Comparison of ENCODE assay signal across 15 cellular contexts in the genomic region with DNA sequence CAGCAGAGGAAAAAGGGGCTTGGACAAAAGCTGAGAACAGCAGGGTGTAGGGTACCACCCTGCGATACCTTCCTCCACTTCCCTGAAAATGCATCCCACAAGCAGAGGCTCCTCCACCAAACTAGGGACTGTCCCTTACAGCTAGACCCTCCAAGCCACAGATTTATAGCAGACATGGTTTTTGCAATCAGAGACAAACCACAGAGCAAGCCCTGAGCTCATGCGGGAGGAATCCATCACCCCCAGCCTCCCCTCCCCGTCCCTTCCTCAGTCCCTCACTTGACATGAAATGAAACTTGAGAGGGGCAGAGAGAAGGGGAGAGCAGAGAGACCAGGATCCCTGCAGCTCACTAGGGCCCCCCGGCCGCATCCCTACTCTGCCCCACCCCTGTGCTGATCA.
DNase-seq lines count a peak whose midpoint lies in the region; ATAC-seq and TF ChIP-seq lines count a peak whose summit lies in the region.
"Had no signal": no experiment of that assay in that cellular context is flagged by ENCODE, and none has a peak within 500 bp of the region (broad histone marks: within the 10 kb centered on the region; RNA-seq: fewer than 3 reads in every experiment).

No MANE protein-coding gene starts in this region.

- WGBS in mesenchymal stem cell: 85% methylated on average over 5 of the region's 5 CpGs

- no peak overlapping the region for H2AK5ac ChIP-seq in mesenchymal stem cell (ENCODE audit: low read length, severe bottlenecking)

- TF ChIP-seq CTCF in activated CD8-positive, alpha-beta T cell treated with anti-CD3 and anti-CD28 coated beads for 36 hours (IDR thresholded peaks at IDR 0.05): no peak
- TF ChIP-seq CTCF in upper lobe of right lung (IDR thresholded peaks at IDR 0.05): no peak

- no peak overlapping the region for H3K14ac ChIP-seq in mesenchymal stem cell (ENCODE audit: low read length in 2 of 2)

- peaks cover 46% of the 10 kb centered on the region for H3K79me1 ChIP-seq in mesenchymal stem cell (replicated peaks; ENCODE audit: low read length, poor library complexity, severe bottlenecking)

- no peak overlapping the region for H3K4me3 Mint-ChIP-seq in activated CD8-positive, alpha-beta T cell treated with anti-CD3 and anti-CD28 coated beads, Interleukin-2, amount 10 ng/mL, durations not matched to agents 7 days and 5 days
- H3K4me3 Mint-ChIP-seq in activated CD8-positive, alpha-beta T cell treated with anti-CD3 and anti-CD28 coated beads for 36 hours: no peak overlapping the region

- no peak overlapping the region for H2BK5ac ChIP-seq in mesenchymal stem cell (ENCODE audit: low read depth, low read length, poor library complexity, severe bottlenecking)

- H2BK15ac ChIP-seq in mesenchymal stem cell (ENCODE audit: low read depth, poor library complexity, severe bottlenecking): no peak overlapping the region

- no peak overlapping the region for H3K9ac ChIP-seq in mesenchymal stem cell (ENCODE audit: low read length)

- H3K18ac ChIP-seq in mesenchymal stem cell (ENCODE audit: low read depth in 1 of 2, low read length in 2 of 2): peak overlapping the region; percentile 28 to 40

- no peak overlapping the region for H2BK120ac ChIP-seq in mesenchymal stem cell (ENCODE audit: low read depth, low read length)

- H3K27ac ChIP-seq in mesenchymal stem cell (ENCODE audit: low read length, poor library complexity, severe bottlenecking): no peak overlapping the region
- H3K27ac ChIP-seq in upper lobe of right lung: peak overlapping the region; percentile 17

- peak overlapping the region in 1 of 2 experiments; percentile 8 for H2BK12ac ChIP-seq in mesenchymal stem cell (ENCODE audit: low read length in 2 of 2)

- no peak overlapping the region for H2AFZ ChIP-seq in mesenchymal stem cell (ENCODE audit: low read depth, low read length)

- H3K4me3 ChIP-seq in mesenchymal stem cell (ENCODE audit: insufficient read depth in 1 of 2, low read depth in 1 of 2, low read length in 2 of 2) (no peak overlapping the region), upper lobe of right lung (no peak overlapping the region)

- H3K4ac ChIP-seq in mesenchymal stem cell (ENCODE audit: low read depth in 1 of 2, low read length in 2 of 2): peak overlapping the region in 1 of 2 experiments; percentile 22

- intact Hi-C loops in activated CD8-positive, alpha-beta T cell treated with anti-CD3 and anti-CD28 coated beads for 36 hours (cut with micrococcal nuclease): no loop called here
- intact Hi-C loops in upper lobe of right lung (cut with DNase I): no loop called here

- H3K27me3 ChIP-seq in mesenchymal stem cell (ENCODE audit: control insufficient read depth in 1 of 2, insufficient read depth in 1 of 2, low read length in 2 of 2): no peaks in the 10 kb centered on the region
- H3K27me3 ChIP-seq in upper lobe of right lung: no peaks in the 10 kb centered on the region

- no peak overlapping the region for H4K8ac ChIP-seq in mesenchymal stem cell (ENCODE audit: low read length)

- peaks cover 81% of the 10 kb centered on the region for H3K4me1 Mint-ChIP-seq in activated CD8-positive, alpha-beta T cell treated with anti-CD3 and anti-CD28 coated beads, Interleukin-2, amount 10 ng/mL, durations not matched to agents 7 days and 5 days (ENCODE audit: low read depth)
- H3K4me1 Mint-ChIP-seq in activated CD8-positive, alpha-beta T cell treated with anti-CD3 and anti-CD28 coated beads for 36 hours (ENCODE audit: low read depth): peaks cover 79% of the 10 kb centered on the region

- DNase-seq in activated CD8-positive, alpha-beta T cell treated with anti-CD3 and anti-CD28 coated beads, Interleukin-2, amount 10 ng/mL, durations not matched to agents 7 days and 5 days: no peak
- DNase-seq in activated CD8-positive, alpha-beta T cell treated with anti-CD3 and anti-CD28 coated beads for 36 hours: no peak
- DNase-seq in astrocyte of the hippocampus (ENCODE audit: low read depth, low spot score) (peak; percentile 51), mesenchymal stem cell (peak; percentile 72), upper lobe of right lung (no peak), T-helper 9 cell (no peak)
- DNase-seq: activated CD4-positive, alpha-beta T cell treated with anti-CD3 and anti-CD28 coated beads for 1 hour; Calu3; left colon; NCI-H1694; NCI-H526; stimulated activated CD4-positive, alpha-beta T cell treated with anti-CD3 and anti-CD28 coated beads, Interleukin-2, amount 100 ng/mL, for 48 hours had no signal

- H4K91ac ChIP-seq in mesenchymal stem cell (ENCODE audit: low read length): no peak overlapping the region

- no peaks in the 10 kb centered on the region for H3K9me3 ChIP-seq in mesenchymal stem cell (ENCODE audit: control insufficient read depth, low read length)
- H3K9me3 ChIP-seq in upper lobe of right lung: no peaks in the 10 kb centered on the region

- H3K23ac ChIP-seq in mesenchymal stem cell (ENCODE audit: low read length in 2 of 2): no peak overlapping the region

- no peaks in the 10 kb centered on the region for H3K9me3 Mint-ChIP-seq in activated CD8-positive, alpha-beta T cell treated with anti-CD3 and anti-CD28 coated beads, Interleukin-2, amount 10 ng/mL, durations not matched to agents 7 days and 5 days (ENCODE audit: insufficient read depth)
- H3K9me3 Mint-ChIP-seq in activated CD8-positive, alpha-beta T cell treated with anti-CD3 and anti-CD28 coated beads for 36 hours: no peaks in the 10 kb centered on the region

- no peak overlapping the region for H3K4me2 ChIP-seq in mesenchymal stem cell (ENCODE audit: low read length, poor library complexity, severe bottlenecking)

- H3K27me3 Mint-ChIP-seq in activated CD8-positive, alpha-beta T cell treated with anti-CD3 and anti-CD28 coated beads, Interleukin-2, amount 10 ng/mL, durations not matched to agents 7 days and 5 days (ENCODE audit: low read depth): no peaks in the 10 kb centered on the region
- no peaks in the 10 kb centered on the region for H3K27me3 Mint-ChIP-seq in activated CD8-positive, alpha-beta T cell treated with anti-CD3 and anti-CD28 coated beads for 36 hours

- no peak for ATAC-seq in activated CD8-positive, alpha-beta T cell treated with anti-CD3 and anti-CD28 coated beads, Interleukin-2, amount 10 ng/mL, durations not matched to agents 7 days and 5 days
- no peak for ATAC-seq in activated CD8-positive, alpha-beta T cell treated with anti-CD3 and anti-CD28 coated beads for 36 hours
- no peak for ATAC-seq in upper lobe of right lung
- no peak; the same call in 2 of the 3 replicates for ATAC-seq in SK-N-SH treated with all-trans-retinoic acid at 6 μM for 48 hours
- no peak for ATAC-seq in GM21423 (IDR thresholded peaks at IDR 0.05; ENCODE audit: unreplicated experiment)
- ATAC-seq: HCT116, left colon had no signal

- H3K36me3 ChIP-seq in mesenchymal stem cell (ENCODE audit: control insufficient read depth in 1 of 2, insufficient read depth in 2 of 2, low read depth in 1 of 2, low read length in 2 of 2) (no peaks in the 10 kb centered on the region), upper lobe of right lung (no peaks in the 10 kb centered on the region)

- POLR2A ChIA-PET in activated CD8-positive, alpha-beta T cell treated with anti-CD3 and anti-CD28 coated beads, Interleukin-2, amount 10 ng/mL, durations not matched to agents 7 days and 5 days (lab: Charles Lee): interaction anchor here (0.9 kb wide), 1 partner anchor 10 kb away, joined by 4 read pairs; no protein-coding TSS in a partner anchor
- POLR2A ChIA-PET in activated CD8-positive, alpha-beta T cell treated with anti-CD3 and anti-CD28 coated beads for 36 hours (lab: Charles Lee): interaction anchor here (0.8 to 2.9 kb wide), 5 partner anchors 9 to 170 kb away, joined by 3 to 16 read pairs (median 3); a partner anchor contains a TSS

- peaks cover 3% of the 10 kb centered on the region for H3K36me3 Mint-ChIP-seq in activated CD8-positive, alpha-beta T cell treated with anti-CD3 and anti-CD28 coated beads, Interleukin-2, amount 10 ng/mL, durations not matched to agents 7 days and 5 days (ENCODE audit: low read depth)
- H3K36me3 Mint-ChIP-seq in activated CD8-positive, alpha-beta T cell treated with anti-CD3 and anti-CD28 coated beads for 36 hours (ENCODE audit: low read depth): no peaks in the 10 kb centered on the region

- peaks cover 33% of the 10 kb centered on the region for H3K4me1 ChIP-seq in mesenchymal stem cell (ENCODE audit: control insufficient read depth, insufficient read depth, low read depth, low read length)
- peaks cover 29% of the 10 kb centered on the region for H3K4me1 ChIP-seq in upper lobe of right lung

- CTCF ChIA-PET in activated CD8-positive, alpha-beta T cell treated with anti-CD3 and anti-CD28 coated beads, Interleukin-2, amount 10 ng/mL, durations not matched to agents 7 days and 5 days (lab: Charles Lee): interaction anchor here (1.1 to 1.5 kb wide), 3 partner anchors 10 to 506 kb away, joined by 3 to 4 read pairs (median 4); a partner anchor contains a TSS
- CTCF ChIA-PET in activated CD8-positive, alpha-beta T cell treated with anti-CD3 and anti-CD28 coated beads for 36 hours (lab: Charles Lee): interaction anchor here (0.7 to 0.8 kb wide), 2 partner anchors 40 to 102 kb away, joined by 3 read pairs; no protein-coding TSS in a partner anchor

- peak overlapping the region; percentile 21 for H3K27ac Mint-ChIP-seq in activated CD8-positive, alpha-beta T cell treated with anti-CD3 and anti-CD28 coated beads, Interleukin-2, amount 10 ng/mL, durations not matched to agents 7 days and 5 days
- H3K27ac Mint-ChIP-seq in activated CD8-positive, alpha-beta T cell treated with anti-CD3 and anti-CD28 coated beads for 36 hours: no peak overlapping the region

TF ChIP-seq in SK-N-SH treated with all-trans-retinoic acid at 6 μM for 48 hours, 23 proteins besides CTCF, POLR2A, EP300 and RAD21 (continues in another document):
- TF ChIP-seq CSDC2 (CRISPR knock-in tag; IDR thresholded peaks at IDR 0.05) (no peak), ZNF70 (CRISPR knock-in tag; IDR thresholded peaks at IDR 0.05) (no peak)

Comparison
In these comparisons a context has a peak if more than half of its experiments do, and no peak if none do; other contexts are left out.
1. DNase-seq: peak in astrocyte of the hippocampus (single experiment) and mesenchymal stem cell (single experiment); none in activated CD8-positive, alpha-beta T cell treated with anti-CD3 and anti-CD28 coated beads, Interleukin-2, amount 10 ng/mL, durations not matched to agents 7 days and 5 days (single experiment), activated CD8-positive, alpha-beta T cell treated with anti-CD3 and anti-CD28 coated beads for 36 hours (single experiment), upper lobe of right lung (single experiment) and T-helper 9 cell (single experiment).